1 cellular context compared by ENCODE assay signal in genomic region chr5:139284295-139284694, GRCh38.
TF ChIP-seq lines count a peak whose summit lies in the region.

No MANE protein-coding gene starts in this region.

TF ChIP-seq in WTC11, 78 proteins besides CTCF, POLR2A, EP300 and RAD21 (continued from another document):
- TF ChIP-seq AR (CRISPR knock-in tag; IDR thresholded peaks at IDR 0.05) (peak; percentile 51; the same call in 1 of the 2 replicates), IRF1 (CRISPR knock-in tag; IDR thresholded peaks at IDR 0.05) (no peak)
